8 cellular contexts compared by ENCODE assay signal in the genomic region with DNA sequence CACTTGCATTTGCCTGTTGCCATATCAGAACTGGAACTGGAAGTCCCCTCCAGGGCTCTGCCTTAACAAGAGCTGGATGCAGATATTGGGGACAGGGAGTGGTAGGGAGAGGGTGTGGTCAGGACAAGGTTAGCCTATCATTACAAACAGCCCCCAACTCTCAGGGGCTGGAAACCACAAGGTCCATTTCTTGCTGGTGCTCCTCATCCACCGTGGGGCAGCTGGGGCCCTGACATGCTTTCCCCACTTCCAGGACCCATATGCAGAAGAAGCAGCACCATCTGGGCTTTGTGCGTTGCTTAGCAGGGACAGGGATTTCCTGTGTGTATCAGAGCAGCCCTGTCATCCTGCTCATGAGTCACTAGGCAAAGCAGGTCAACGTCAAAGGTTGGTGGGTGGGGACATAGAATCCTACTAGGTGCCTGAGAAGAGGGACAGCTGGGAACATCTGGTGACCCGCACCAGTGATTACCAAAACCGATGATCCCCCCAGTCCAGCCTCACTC. TPM values are rescaled to one million over a fixed set of nuclear protein-coding genes. Genes with fewer than 3 reads are reported as not detected.
DNase-seq lines count a peak whose midpoint lies in the region; ATAC-seq, FAIRE-seq and TF ChIP-seq lines count a peak whose summit lies in the region.

No MANE protein-coding gene starts in this region.

- TF ChIP-seq CTCF in gastroesophageal sphincter (IDR thresholded peaks at IDR 0.05): no peak
- no peak for TF ChIP-seq CTCF in chondrocyte (IDR thresholded peaks at IDR 0.05)

- in situ Hi-C loops in Caki2 (cut with HindIII; ENCODE audit: low pct_unique_long_range_greater_than_20kb, low sequenced_read_pairs): no loop called here

- TF ChIP-seq POLR2A in gastroesophageal sphincter (IDR thresholded peaks at IDR 0.05): no peak

- H3K36me3 ChIP-seq in gastroesophageal sphincter: peaks cover 0 to 83% of the 10 kb centered on the region in 2 donors

- H3K36me3 Mint-ChIP-seq in chondrocyte (ENCODE audit: low read depth): peaks cover 22% of the 10 kb centered on the region

- H3K9me3 ChIP-seq in gastroesophageal sphincter: no peaks in the 10 kb centered on the region

- no peaks in the 10 kb centered on the region for H3K27me3 ChIP-seq in gastroesophageal sphincter

- no peaks in the 10 kb centered on the region for H3K4me1 ChIP-seq in gastroesophageal sphincter

- FAIRE-seq in urothelium cell line (lab: Jason Lieb, UNC): peak; percentile 20

- H3K4me3 Mint-ChIP-seq in chondrocyte (ENCODE audit: unreplicated experiment): no peak overlapping the region

- ATAC-seq in GM21367 (IDR thresholded peaks at IDR 0.05; ENCODE audit: unreplicated experiment): peak; percentile 93
- ATAC-seq in HG03469 (IDR thresholded peaks at IDR 0.05; ENCODE audit: unreplicated experiment): peak; percentile 74
- ATAC-seq in gastroesophageal sphincter: peak; percentile 22

- TF ChIP-seq EP300 in gastroesophageal sphincter (IDR thresholded peaks at IDR 0.05): no peak

- H3K4me1 Mint-ChIP-seq in chondrocyte (ENCODE audit: low read depth): no peaks in the 10 kb centered on the region

- H3K27me3 Mint-ChIP-seq in chondrocyte (ENCODE audit: low read depth): no peaks in the 10 kb centered on the region

- no peak overlapping the region for H3K4me3 ChIP-seq in gastroesophageal sphincter

- H3K27ac Mint-ChIP-seq in chondrocyte (ENCODE audit: unreplicated experiment): no peak overlapping the region

- DNase-seq in Caki2 (ENCODE audit: low read depth): peak; percentile 69
- DNase-seq in activated CD4-positive, alpha-beta T cell treated with anti-CD3 and anti-CD28 coated beads for 4 hours: peak; percentile 50 to 54
- peak; percentile 60 for DNase-seq in urothelium cell line (ENCODE audit: low spot score)
- DNase-seq in NCI-H2227 (lab: John Stamatoyannopoulos, UW; ENCODE audit: unreplicated experiment): no peak
- no peak for DNase-seq in chondrocyte (ENCODE audit: low spot score)

- no peak overlapping the region for H3K27ac ChIP-seq in gastroesophageal sphincter

- H3K9me3 Mint-ChIP-seq in chondrocyte (ENCODE audit: low read depth): no peaks in the 10 kb centered on the region

- WGBS in gastroesophageal sphincter (ENCODE audit: low coverage in 1 of 2), 2 donors: 77 to 100% methylated on average over 1 to 2 of the region's 5 CpGs

RNA-seq across cellular contexts. Expression of gene RGS9, which starts 26.9 kb away (rescaled TPM):
- total RNA-seq in Caki2 (2014; rRNA removed; shearing (Covaris generic); ENCODE audit: low replicate concordance): 38.8 and 46.4 TPM in 2 replicates
- total RNA-seq in gastroesophageal sphincter (10 to 100 TPM; 17.4 to 43.9 (median 40.8) TPM), chondrocyte (9.6 to 14.9 TPM (median 12.2 TPM) in 3 replicates)

Comparison
In these comparisons a context has a peak if more than half of its experiments do, and no peak if none do; other contexts are left out.
1. DNase-seq: peak in Caki2 (single experiment), activated CD4-positive, alpha-beta T cell treated with anti-CD3 and anti-CD28 coated beads for 4 hours (2 of 2) and urothelium cell line (single experiment); none in NCI-H2227 (single experiment) and chondrocyte (single experiment).
2. ATAC-seq: peak in every context shown above with its lines; median percentile 93 in GM21367; 74 in HG03469; 22 in gastroesophageal sphincter.